8 cellular contexts compared by ENCODE assay signal in the genomic region with DNA sequence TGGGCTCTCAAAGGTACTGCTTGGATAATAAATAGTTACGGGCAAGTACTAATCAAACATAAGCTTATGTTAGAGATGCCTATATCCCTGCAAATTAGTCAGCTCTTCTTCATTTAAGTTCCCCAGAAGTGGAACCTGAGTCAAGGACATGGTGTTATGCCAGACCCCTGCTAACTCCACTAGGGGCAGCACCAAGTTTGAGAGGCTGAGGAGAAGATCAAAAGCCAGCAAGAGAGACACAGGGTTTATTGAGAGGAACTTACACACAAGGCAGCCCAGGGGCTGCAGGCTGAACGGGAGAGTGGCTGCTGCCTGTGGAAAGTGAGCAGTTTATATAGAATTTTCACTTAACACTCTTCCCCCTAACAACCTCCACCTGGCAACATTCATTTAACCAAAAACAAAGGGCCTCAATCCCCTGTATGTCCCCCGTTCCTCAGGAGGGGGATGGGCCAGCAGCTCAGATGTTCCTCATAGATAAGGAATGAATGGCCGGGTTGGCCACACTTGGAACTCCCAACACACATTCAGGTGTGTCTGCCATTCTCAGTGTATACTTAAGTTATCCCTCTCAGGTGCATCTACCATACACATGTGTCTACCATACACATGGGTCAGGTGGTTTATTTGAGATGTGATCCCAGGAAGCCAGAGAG.
DNase-seq lines count a peak whose midpoint lies in the region; ATAC-seq, FAIRE-seq and TF ChIP-seq lines count a peak whose summit lies in the region.

No MANE protein-coding gene starts in this region.

- no peak for TF ChIP-seq RAD21 in GM12878 (IDR thresholded peaks at IDR 0.05; ENCODE audit: insufficient read depth, low read depth, low read length)

- H3K9ac ChIP-seq in GM12878 (ENCODE audit: control insufficient read depth, insufficient read depth, low read length): no peak overlapping the region
- no peak overlapping the region for H3K9ac ChIP-seq in MM.1S (ENCODE audit: low read length)

- no peaks in the 10 kb centered on the region for H3K9me2 ChIP-seq in MM.1S (replicated peaks; ENCODE audit: insufficient read depth, low read length)

- H2AFZ ChIP-seq in GM12878 (ENCODE audit: control insufficient read depth, low read depth, low read length): no peak overlapping the region
- no peak overlapping the region for H2AFZ ChIP-seq in MM.1S (ENCODE audit: low read length)

- RAD21 ChIA-PET in GM12878 (lab: Charles Lee; ENCODE audit: unreplicated experiment): no interaction called here

- no peaks in the 10 kb centered on the region; a peak in 2 of 4 replicates for H3K27me3 ChIP-seq in GM12878 (replicated peaks in 1 of 2; ENCODE audit: control insufficient read depth in 2 of 2, insufficient read depth in 2 of 2, low read length in 1 of 2)
- H3K27me3 ChIP-seq in MM.1S (replicated peaks; ENCODE audit: insufficient read depth, low read length): no peaks in the 10 kb centered on the region

- no peaks in the 10 kb centered on the region for H3K4me1 ChIP-seq in GM12878 (ENCODE audit: control insufficient read depth, insufficient read depth, low read length)
- no peaks in the 10 kb centered on the region for H3K4me1 ChIP-seq in MM.1S (ENCODE audit: low read length)

- no peak for FAIRE-seq in GM12878 (lab: Jason Lieb, UNC)

- TF ChIP-seq CTCF in GM12872 (IDR thresholded peaks at IDR 0.05; ENCODE audit: insufficient read depth, low read depth, low read length): peak; percentile 43; the same call in 2 of the 3 replicates
- peak; percentile 14 to 48 (median 48); a peak in 5 of 6 replicates for TF ChIP-seq CTCF in GM12878 (IDR thresholded peaks at IDR 0.05 in 2 of 3, conservative IDR thresholded peaks at IDR 0.05 in 1 of 3; ENCODE audit: control insufficient read depth in 2 of 3, extremely low read depth in 1 of 3, insufficient read depth in 1 of 3, low read depth in 3 of 3, low read length in 3 of 3)
- no peak for TF ChIP-seq CTCF in omental fat pad (IDR thresholded peaks at IDR 0.05)
- TF ChIP-seq CTCF in MM.1S (IDR thresholded peaks at IDR 0.05; ENCODE audit: low read length): no peak

- no peak overlapping the region for H3K4me3 ChIP-seq in GM12878
- no peak overlapping the region for H3K4me3 ChIP-seq in MM.1S (ENCODE audit: low read length)

- in situ Hi-C loops in GM12878 (cut with MboI): no loop called here

- DNase-seq in GM12878 (ENCODE audit: low read depth, low spot score) (no peak), omental fat pad (ENCODE audit: low spot score) (no peak), NCI-H510A treated with DMSO at 0.1 percent for 48 hours (lab: John Stamatoyannopoulos, UW) (no peak), NCI-H748 (lab: John Stamatoyannopoulos, UW; ENCODE audit: unreplicated experiment) (no peak), MM.1S (no peak)
- DNase-seq in activated CD8-positive, alpha-beta memory T cell treated with anti-CD3 and anti-CD28 coated beads for 24 hours: no peak

- CTCF ChIA-PET in GM12878 (lab: Yijun Ruan, JAX): no interaction called here

- H3K27ac ChIP-seq in GM12878 (ENCODE audit: control insufficient read depth, insufficient read depth) (no peak overlapping the region), MM.1S (ENCODE audit: low read length) (no peak overlapping the region)

- no peaks in the 10 kb centered on the region for H4K20me1 ChIP-seq in GM12878 (ENCODE audit: control insufficient read depth, insufficient read depth)
- no peaks in the 10 kb centered on the region for H4K20me1 ChIP-seq in MM.1S (ENCODE audit: insufficient read depth, low read length)

- H3K36me3 ChIP-seq in GM12878 (ENCODE audit: control insufficient read depth in 2 of 2, insufficient read depth in 2 of 2, low read length in 1 of 2): no peaks in the 10 kb centered on the region
- H3K36me3 ChIP-seq in MM.1S (replicated peaks; ENCODE audit: insufficient read depth, low read length): no peaks in the 10 kb centered on the region

- no TSS peak for BruUV-seq in GM12878 (replicated peaks; lab: Mats Ljungman, UMichigan)

- no peak overlapping the region for H3K4me2 ChIP-seq in GM12878 (ENCODE audit: control insufficient read depth, insufficient read depth)
- H3K4me2 ChIP-seq in MM.1S (ENCODE audit: low read depth, low read length): no peak overlapping the region

- SMC1A ChIA-PET in GM12878 (lab: Charles Lee; ENCODE audit: uncharacterized antibody, unreplicated experiment): no interaction called here

- 20% methylated on average over 4 of the region's 4 CpGs for WGBS in GM12878 (ENCODE audit: insufficient coverage, insufficient replicate concordance, low lambda C conversion rate, missing lambda C conversion rate)

- ATAC-seq in HG03060 (IDR thresholded peaks at IDR 0.05; ENCODE audit: low read depth, unreplicated experiment): peak; percentile 52
- peak; percentile 85 for ATAC-seq in GM12878
- peak; percentile 56 for ATAC-seq in omental fat pad (ENCODE audit: low FRiP score)

- TF ChIP-seq EP300 in GM12878 (IDR thresholded peaks at IDR 0.05; ENCODE audit: borderline replicate concordance in 1 of 2, control insufficient read depth in 1 of 2, low read depth in 2 of 2, low read length in 2 of 2): no peak

- H3K79me2 ChIP-seq in GM12878 (ENCODE audit: control insufficient read depth, insufficient read depth, low read length) (no peaks in the 10 kb centered on the region), MM.1S (ENCODE audit: low read length) (no peaks in the 10 kb centered on the region)

- H3F3A ChIP-seq in MM.1S (ENCODE audit: insufficient read depth, low read length): no peaks in the 10 kb centered on the region

- intact Hi-C loops in GM12878 (cut with micrococcal nuclease; ENCODE audit: unreplicated experiment): no loop called here

- no peak for TF ChIP-seq POLR2A in GM12878 (IDR thresholded peaks at IDR 0.05; ENCODE audit: low read depth, low read length)

- POLR2A ChIA-PET in GM12878 (lab: Charles Lee): no interaction called here

- H3K9me3 ChIP-seq in GM12878 (replicated peaks; ENCODE audit: control insufficient read depth, insufficient read depth, low read length): no peaks in the 10 kb centered on the region
- no peaks in the 10 kb centered on the region for H3K9me3 ChIP-seq in MM.1S (replicated peaks; ENCODE audit: insufficient read depth, low read length)

TF ChIP-seq in GM12878, 131 proteins besides CTCF, POLR2A, EP300 and RAD21 (continues in another document):
- TF ChIP-seq NR2F1 (conservative IDR thresholded peaks at IDR 0.05) (no peak), MXI1 (IDR thresholded peaks at IDR 0.05; ENCODE audit: low read depth, low read length) (no peak), TCF3 (IDR thresholded peaks at IDR 0.05; ENCODE audit: borderline replicate concordance, insufficient read depth, low read depth, low read length) (no peak), IKZF1 (conservative IDR thresholded peaks at IDR 0.05) (no peak), ZNF622 (IDR thresholded peaks at IDR 0.05) (no peak), POLR2AphosphoS5 (IDR thresholded peaks at IDR 0.05; ENCODE audit: low read length) (no peak), CEBPZ (IDR thresholded peaks at IDR 0.05; ENCODE audit: low read depth, low read length) (no peak), RELA (IDR thresholded peaks at IDR 0.05; ENCODE audit: borderline replicate concordance, partially characterized antibody) (no peak), BMI1 (IDR thresholded peaks at IDR 0.05; ENCODE audit: borderline replicate concordance) (no peak), IRF4 (IDR thresholded peaks at IDR 0.05; ENCODE audit: low read depth, low read length) (no peak)

Comparison
In these comparisons a context has a peak if more than half of its experiments do, and no peak if none do; other contexts are left out.
1. CTCF ChIP-seq: peak in GM12872 (single experiment) and GM12878 (3 of 3); none in omental fat pad (0 of 3) and MM.1S (single experiment).
2. Peak in every context shown above with its lines, with median percentiles within 50 percentile points of each other: ATAC-seq.